11 cellular contexts compared by ENCODE assay signal in genomic region chr16:70162041-70162451, GRCh38. TPM values are rescaled to one million over a fixed set of nuclear protein-coding genes. Genes with fewer than 3 reads are reported as not detected.
DNase-seq lines count a peak whose midpoint lies in the region; FAIRE-seq and TF ChIP-seq lines count a peak whose summit lies in the region.
"Had no signal": no experiment of that assay in that cellular context is flagged by ENCODE, and none has a peak within 500 bp of the region (broad histone marks: within the 10 kb centered on the region; RNA-seq: fewer than 3 reads in every experiment).

No MANE protein-coding gene starts in this region.

- H3K9me3 Mint-ChIP-seq in neural progenitor cell, result no peaks in the 10 kb centered on the region
- H3K9me3 Mint-ChIP-seq: activated naive CD4-positive, alpha-beta T cell treated with anti-CD3 and anti-CD28 coated beads, Interleukin-2, amount 10 ng/mL, durations not matched to agents 7 days and 5 days had no signal

- no peak overlapping the region for H3K27ac ChIP-seq in epithelial cell of prostate
- H3K27ac ChIP-seq in neural progenitor cell, result peak overlapping the region; percentile 2

- no peaks in the 10 kb centered on the region for H3K36me3 ChIP-seq in neural progenitor cell

- FAIRE-seq in D721Med (lab: Jason Lieb, UNC), result no peak

- peak; percentile 4 for DNase-seq in D721Med (ENCODE audit: insufficient read length, low spot score)
- DNase-seq in LHCN-M2 (ENCODE audit: low read depth), result peak; percentile 83
- DNase-seq in epithelial cell of prostate (ENCODE audit: low read depth, low spot score), result peak; percentile 58
- DNase-seq in neural progenitor cell (ENCODE audit: low spot score), result no peak
- DNase-seq in NCI-H1436 (lab: John Stamatoyannopoulos, UW), result no peak
- DNase-seq in NOMO-1 treated with DMSO at 0.1 percent for 48 hours (lab: John Stamatoyannopoulos, UW; ENCODE audit: unreplicated experiment), result no peak
- no peak for DNase-seq in germinal center (ENCODE audit: low spot score)
- DNase-seq in COR-L47 (lab: John Stamatoyannopoulos, UW), result no peak
- DNase-seq: activated naive CD4-positive, alpha-beta T cell treated with anti-CD3 and anti-CD28 coated beads, Interleukin-2, amount 10 ng/mL, durations not matched to agents 7 days and 5 days; NCI-H1417; stimulated activated CD4-positive, alpha-beta T cell treated with anti-CD3 and anti-CD28 coated beads, Interleukin-2, amount 100 ng/mL, for 24 hours had no signal

- H3K4me3 Mint-ChIP-seq in neural progenitor cell, result no peak overlapping the region
- H3K4me3 Mint-ChIP-seq: activated naive CD4-positive, alpha-beta T cell treated with anti-CD3 and anti-CD28 coated beads, Interleukin-2, amount 10 ng/mL, durations not matched to agents 7 days and 5 days had no signal

- peaks cover 4% of the 10 kb centered on the region for H4K20me1 ChIP-seq in neural progenitor cell (ENCODE audit: low read depth)

- no peak overlapping the region for H3K4me3 ChIP-seq in neural progenitor cell

- H3K27me3 Mint-ChIP-seq in neural progenitor cell (ENCODE audit: insufficient read depth, low read depth), result peaks cover 15% of the 10 kb centered on the region
- H3K27me3 Mint-ChIP-seq: activated naive CD4-positive, alpha-beta T cell treated with anti-CD3 and anti-CD28 coated beads, Interleukin-2, amount 10 ng/mL, durations not matched to agents 7 days and 5 days had no signal

- H3K79me2 ChIP-seq in neural progenitor cell (ENCODE audit: low read depth), result no peaks in the 10 kb centered on the region

- no peaks in the 10 kb centered on the region for H3F3A ChIP-seq in neural progenitor cell (ENCODE audit: low read depth)

- no peak overlapping the region for H3K9ac ChIP-seq in neural progenitor cell

- peaks cover 4% of the 10 kb centered on the region for H3K4me1 ChIP-seq in neural progenitor cell

- H3K9me3 ChIP-seq in neural progenitor cell (ENCODE audit: low read depth), result no peaks in the 10 kb centered on the region

- peaks cover 4% of the 10 kb centered on the region for H3K36me3 Mint-ChIP-seq in neural progenitor cell

- peak overlapping the region; percentile 23 for H3K27ac Mint-ChIP-seq in neural progenitor cell
- H3K27ac Mint-ChIP-seq: activated naive CD4-positive, alpha-beta T cell treated with anti-CD3 and anti-CD28 coated beads, Interleukin-2, amount 10 ng/mL, durations not matched to agents 7 days and 5 days had no signal

- peaks cover 4% of the 10 kb centered on the region for H3K4me1 Mint-ChIP-seq in neural progenitor cell
- H3K4me1 Mint-ChIP-seq: activated naive CD4-positive, alpha-beta T cell treated with anti-CD3 and anti-CD28 coated beads, Interleukin-2, amount 10 ng/mL, durations not matched to agents 7 days and 5 days had no signal

- H2AFZ ChIP-seq in neural progenitor cell (replicated peaks), result no peak overlapping the region

- TF ChIP-seq CTCF in D721Med (IDR thresholded peaks at IDR 0.05; ENCODE audit: insufficient read depth, missing control alignments), result no peak
- no peak for TF ChIP-seq CTCF in neural progenitor cell (IDR thresholded peaks at IDR 0.05)

- H3K27me3 ChIP-seq in neural progenitor cell, result no peaks in the 10 kb centered on the region

- H3K4me2 ChIP-seq in neural progenitor cell, result no peak overlapping the region

RNA-seq across cellular contexts. Expression of gene CLEC18C, which starts 11.5 kb away (rescaled TPM):
- total RNA-seq in LHCN-M2 (2014; rRNA removed), result 0.06 and 0.32 TPM in 2 replicates
- 0.06 TPM for polyA plus RNA-seq in LHCN-M2 (2012)
- total RNA-seq in neural progenitor cell (ENCODE audit: low replicate concordance), result 0.51 and 3.8 TPM in 2 replicates

RNA-seq across cellular contexts. Expression of gene PDPR, which starts 47.9 kb away (rescaled TPM):
- total RNA-seq in LHCN-M2 (2014; rRNA removed), result 11.2 and 12.7 TPM in 2 replicates
- 9.1 TPM for polyA plus RNA-seq in LHCN-M2 (2012)
- 19.5 and 25.2 TPM in 2 replicates for total RNA-seq in neural progenitor cell (ENCODE audit: low replicate concordance)

Comparison
In these comparisons a context has a peak if more than half of its experiments do, and no peak if none do; other contexts are left out.
1. DNase-seq: peak in D721Med (single experiment), LHCN-M2 (single experiment) and epithelial cell of prostate (single experiment); none in neural progenitor cell (single experiment), NCI-H1436 (single experiment), NOMO-1 treated with DMSO at 0.1 percent for 48 hours (single experiment), germinal center (single experiment) and COR-L47 (single experiment).